15 cellular contexts compared by ENCODE assay signal in genomic region chr22:46844606-46845210, GRCh38.
DNase-seq lines count a peak whose midpoint lies in the region; ATAC-seq and TF ChIP-seq lines count a peak whose summit lies in the region.
"Had no signal": no experiment of that assay in that cellular context is flagged by ENCODE, and none has a peak within 500 bp of the region (broad histone marks: within the 10 kb centered on the region; RNA-seq: fewer than 3 reads in every experiment).

No MANE protein-coding gene starts in this region.

- H3K27me3 Mint-ChIP-seq in stimulated activated naive B cell treated with anti-CD40 and anti-IgM and Interleukin-4, amounts not matched to agents 10 μg/mL and 1 μg/mL and 100 μg/mL, for 72 hours, result no peaks in the 10 kb centered on the region
- H3K27me3 Mint-ChIP-seq: type B pancreatic cell had no signal

- in situ Hi-C loops in GM23248 (cut with MboI), result loop anchor here (25.0 kb wide), 2 partner anchors 993 to 1643 kb away; a partner anchor contains a TSS

- peaks cover 24% of the 10 kb centered on the region; the same call in 1 of the 2 replicates for H3K79me2 ChIP-seq in GM23248 (ENCODE audit: insufficient read depth)

- H4K20me1 ChIP-seq in GM23248 (ENCODE audit: insufficient read depth), result peaks cover 5% of the 10 kb centered on the region; the same call in 1 of the 2 replicates

- no peak overlapping the region for H3K27ac ChIP-seq in GM23248
- peak overlapping the region; percentile 66 for H3K27ac ChIP-seq in caudate nucleus (ENCODE audit: low read depth, low read length)
- no peak overlapping the region for H3K27ac ChIP-seq in lower lobe of right lung
- H3K27ac ChIP-seq: ascending aorta had no signal

- H3K4me1 ChIP-seq in GM23248 (ENCODE audit: insufficient read depth), result peaks cover 32% of the 10 kb centered on the region
- H3K4me1 ChIP-seq in lower lobe of right lung, result peaks cover 16% of the 10 kb centered on the region

- peaks cover 31 to 58% of the 10 kb centered on the region in 2 donors for H3K36me3 Mint-ChIP-seq in stimulated activated naive B cell treated with anti-CD40 and anti-IgM and Interleukin-4, amounts not matched to agents 10 μg/mL and 1 μg/mL and 100 μg/mL, for 72 hours

- H3K4me2 ChIP-seq in GM23248 (ENCODE audit: unreplicated experiment), result peak overlapping the region; percentile 93

- H3F3A ChIP-seq in GM23248 (ENCODE audit: insufficient read depth), result peaks cover 26% of the 10 kb centered on the region

- no peaks in the 10 kb centered on the region for H3K36me3 ChIP-seq in GM23248 (ENCODE audit: low read depth)
- no peaks in the 10 kb centered on the region for H3K36me3 ChIP-seq in lower lobe of right lung
- H3K36me3 ChIP-seq: ascending aorta had no signal

- H3K9ac ChIP-seq in GM23248, result peak overlapping the region; percentile 45

- H3K4me1 Mint-ChIP-seq in stimulated activated naive B cell treated with anti-CD40 and anti-IgM and Interleukin-4, amounts not matched to agents 10 μg/mL and 1 μg/mL and 100 μg/mL, for 72 hours, result peaks cover 32 to 45% of the 10 kb centered on the region in 2 donors

- ATAC-seq in lower lobe of right lung, result no peak
- ATAC-seq in stimulated activated naive B cell treated with anti-CD40 and anti-IgM and Interleukin-4, amounts not matched to agents 10 μg/mL and 1 μg/mL and 100 μg/mL, for 72 hours (replicated peaks), result no peak

- H3K9me3 ChIP-seq in GM23248 (ENCODE audit: low read depth) (no peaks in the 10 kb centered on the region), lower lobe of right lung (no peaks in the 10 kb centered on the region)
- H3K9me3 ChIP-seq: ascending aorta had no signal

- H3K27ac Mint-ChIP-seq in stimulated activated naive B cell treated with anti-CD40 and anti-IgM and Interleukin-4, amounts not matched to agents 10 μg/mL and 1 μg/mL and 100 μg/mL, for 72 hours, result peak overlapping the region; percentile 56
- H3K27ac Mint-ChIP-seq: activated T-helper 1 cell treated with anti-CD3 and anti-CD28 coated beads, Interleukin-12 subunit alpha, Interleukin-12 subunit beta, Interleukin-2, Interleukin-4 antibody, amounts not matched to agents 30 ng/mL and 10 ng/mL and 1 ng/mL, durations not matched to agents 14 hours and 24 hours and 36 hours; type B pancreatic cell had no signal

- H3K27me3 ChIP-seq in GM23248 (replicated peaks; ENCODE audit: insufficient read depth) (no peaks in the 10 kb centered on the region), lower lobe of right lung (ENCODE audit: low read depth) (no peaks in the 10 kb centered on the region)
- H3K27me3 ChIP-seq: ascending aorta had no signal

- WGBS in GM23248 (ENCODE audit: low coverage in 1 of 2, low lambda C conversion rate in 2 of 2, missing lambda C conversion rate in 2 of 2), 2 experiments, result 80 to 83% methylated on average over 11 of the region's 11 CpGs

- no peak overlapping the region for H3K4me3 Mint-ChIP-seq in stimulated activated naive B cell treated with anti-CD40 and anti-IgM and Interleukin-4, amounts not matched to agents 10 μg/mL and 1 μg/mL and 100 μg/mL, for 72 hours
- H3K4me3 Mint-ChIP-seq: activated T-helper 1 cell treated with anti-CD3 and anti-CD28 coated beads, Interleukin-12 subunit alpha, Interleukin-12 subunit beta, Interleukin-2, Interleukin-4 antibody, amounts not matched to agents 30 ng/mL and 10 ng/mL and 1 ng/mL, durations not matched to agents 14 hours and 24 hours and 36 hours; type B pancreatic cell had no signal

- no peak overlapping the region for H2AFZ ChIP-seq in GM23248

- intact Hi-C loops in lower lobe of right lung (cut with DNase I), result no loop called here

- H3K4me3 ChIP-seq in GM23248 (peak overlapping the region; percentile 65), lower lobe of right lung (peak overlapping the region; percentile 4)

- no peaks in the 10 kb centered on the region for H3K9me3 Mint-ChIP-seq in stimulated activated naive B cell treated with anti-CD40 and anti-IgM and Interleukin-4, amounts not matched to agents 10 μg/mL and 1 μg/mL and 100 μg/mL, for 72 hours
- H3K9me3 Mint-ChIP-seq: activated T-helper 1 cell treated with anti-CD3 and anti-CD28 coated beads, Interleukin-12 subunit alpha, Interleukin-12 subunit beta, Interleukin-2, Interleukin-4 antibody, amounts not matched to agents 30 ng/mL and 10 ng/mL and 1 ng/mL, durations not matched to agents 14 hours and 24 hours and 36 hours; type B pancreatic cell had no signal

- no peaks in the 10 kb centered on the region for H3K9me2 ChIP-seq in GM23248 (ENCODE audit: insufficient read depth)

- DNase-seq in GM23248 (no peak), caudate nucleus (lab: John Stamatoyannopoulos, UW) (no peak), lower lobe of right lung (no peak), occipital lobe (lab: John Stamatoyannopoulos, UW) (no peak), MV-4-11 (lab: John Stamatoyannopoulos, UW) (no peak), NCI-H1436 (lab: John Stamatoyannopoulos, UW) (no peak), NCI-H1417 treated with DMSO at 0.1 percent for 48 hours (lab: John Stamatoyannopoulos, UW) (no peak)
- no peak for DNase-seq in stimulated activated naive B cell treated with anti-CD40 and anti-IgM and Interleukin-4, amounts not matched to agents 10 μg/mL and 1 μg/mL and 100 μg/mL, for 72 hours
- DNase-seq: activated CD4-positive, alpha-beta T cell treated with anti-CD3 and anti-CD28 coated beads, Interleukin-2, amount 50 U/mL, for 4 hours; SIG-M5; stimulated activated CD4-positive, alpha-beta T cell treated with anti-CD3 and anti-CD28 coated beads, Interleukin-15, amount 100 ng/mL, for 24 hours; T1000 had no signal

- no peak for TF ChIP-seq CTCF in lower lobe of right lung (IDR thresholded peaks at IDR 0.05)
